In the genomic region with DNA sequence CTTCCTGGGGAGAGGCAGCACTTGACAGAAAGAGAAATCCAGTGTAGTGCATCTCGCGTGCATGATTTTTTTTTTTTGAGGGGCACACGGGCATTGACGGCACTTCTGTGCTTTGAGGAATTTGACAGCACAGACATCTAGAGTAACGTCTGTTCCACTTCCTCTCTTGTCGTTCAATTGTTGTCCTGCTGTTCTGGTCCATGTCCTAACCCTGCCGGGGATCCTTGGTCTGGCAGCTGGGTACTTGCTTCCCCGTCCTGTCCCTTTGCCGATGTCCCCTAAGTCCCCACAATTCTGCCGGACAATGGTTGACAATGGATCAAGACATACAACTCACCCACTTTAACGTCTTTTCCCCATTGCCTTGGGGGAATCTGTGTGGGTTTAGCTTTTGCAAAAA, we compare ENCODE assay signal across 16 cellular contexts.
"Had no signal": no experiment of that assay in that cellular context is flagged by ENCODE, and none has a peak within 500 bp of the region (broad histone marks: within the 10 kb centered on the region; RNA-seq: fewer than 3 reads in every experiment).

No MANE protein-coding gene starts in this region.

- DNase-seq: activated CD4-positive, alpha-beta T cell treated with anti-CD3 and anti-CD28 coated beads, Interleukin-2, amount 10 ng/mL, durations not matched to agents 24 days and 14 days; activated CD4-positive, CD25-positive, alpha-beta regulatory T cell; activated naive CD4-positive, alpha-beta T cell treated with Interleukin-2 at 50 U/mL for 16 hours; effector CD4-positive, alpha-beta T cell; esophagus squamous epithelium; islet precursor cell; left lung; mesendoderm; nucleus accumbens; posterior cingulate gyrus; stimulated activated CD4-positive, alpha-beta T cell treated with anti-CD3 and anti-CD28 coated beads, Interleukin-2, amount 100 ng/mL, for 48 hours; stimulated activated naive B cell treated with anti-CD40 and anti-IgM and Interleukin-4, amounts not matched to agents 10 μg/mL and 1 μg/mL and 100 μg/mL, for 72 hours; transverse colon had no signal

- H3K27ac ChIP-seq: hepatocyte had no signal

- H3K9me3 Mint-ChIP-seq: activated CD4-positive, alpha-beta T cell treated with anti-CD3 and anti-CD28 coated beads, Interleukin-2, amount 10 ng/mL, durations not matched to agents 24 days and 14 days; nephron; T-helper 2 cell treated with Interferon-gamma antibody and Interleukin-4, amounts not matched to agents 5 μg/mL and 100 μg/mL, for 36 hours had no signal

- ATAC-seq: left lung; stimulated activated naive B cell treated with anti-CD40 and anti-IgM and Interleukin-4, amounts not matched to agents 10 μg/mL and 1 μg/mL and 100 μg/mL, for 72 hours had no signal

- H3K4me3 Mint-ChIP-seq: activated CD4-positive, alpha-beta T cell treated with anti-CD3 and anti-CD28 coated beads, Interleukin-2, amount 10 ng/mL, durations not matched to agents 24 days and 14 days; nephron; stimulated activated naive B cell treated with anti-CD40 and anti-IgM and Interleukin-4, amounts not matched to agents 10 μg/mL and 1 μg/mL and 100 μg/mL, for 72 hours; T-helper 2 cell treated with Interferon-gamma antibody and Interleukin-4, amounts not matched to agents 5 μg/mL and 100 μg/mL, for 36 hours had no signal

- H3K4me3 ChIP-seq: esophagus squamous epithelium, hepatocyte, left lung, transverse colon had no signal

- H3K4me1 Mint-ChIP-seq: activated CD4-positive, alpha-beta T cell treated with anti-CD3 and anti-CD28 coated beads, Interleukin-2, amount 10 ng/mL, durations not matched to agents 24 days and 14 days had no signal

- H3K27ac Mint-ChIP-seq: activated CD4-positive, alpha-beta T cell treated with anti-CD3 and anti-CD28 coated beads, Interleukin-2, amount 10 ng/mL, durations not matched to agents 24 days and 14 days; stimulated activated naive B cell treated with anti-CD40 and anti-IgM and Interleukin-4, amounts not matched to agents 10 μg/mL and 1 μg/mL and 100 μg/mL, for 72 hours; T-helper 2 cell treated with Interferon-gamma antibody and Interleukin-4, amounts not matched to agents 5 μg/mL and 100 μg/mL, for 36 hours had no signal

- H3K27me3 ChIP-seq: esophagus squamous epithelium, hepatocyte, left lung, transverse colon had no signal

- H3K4me2 ChIP-seq: hepatocyte had no signal

- H2AFZ ChIP-seq: hepatocyte had no signal

- H3K9me3 ChIP-seq: esophagus squamous epithelium, left lung, transverse colon had no signal
